16 cellular contexts compared by ENCODE assay signal in genomic region chr4:17310269-17310652, GRCh38.
DNase-seq lines count a peak whose midpoint lies in the region; ATAC-seq and TF ChIP-seq lines count a peak whose summit lies in the region.
"Had no signal": no experiment of that assay in that cellular context is flagged by ENCODE, and none has a peak within 500 bp of the region (broad histone marks: within the 10 kb centered on the region; RNA-seq: fewer than 3 reads in every experiment).

No MANE protein-coding gene starts in this region.

- peak overlapping the region in 1 of 2 experiments; percentile 28; a peak in 2 of 4 replicates for H3K27ac ChIP-seq in SK-N-SH (ENCODE audit: low read depth in 2 of 2, low read length in 1 of 2)
- H3K27ac ChIP-seq: 22Rv1, esophagus squamous epithelium, parathyroid adenoma, SJCRH30, testis, VCaP had no signal

- ATAC-seq in SK-N-SH treated with all-trans-retinoic acid at 6 μM for 48 hours, result no peak
- ATAC-seq in HG03159 (IDR thresholded peaks at IDR 0.05; ENCODE audit: unreplicated experiment), result peak; percentile 62
- no peak for ATAC-seq in activated naive CD8-positive, alpha-beta T cell treated with anti-CD3 and anti-CD28 coated beads, Interleukin-2, amount 50 U/mL, for 24 hours

- no peaks in the 10 kb centered on the region for H3K9me2 ChIP-seq in SK-N-SH

- in situ Hi-C loops in astrocyte of the cerebellum (cut with HindIII; ENCODE audit: low sequenced_read_pairs), result no loop called here

- H3K4me2 ChIP-seq in SK-N-SH, result peak overlapping the region; percentile 36; the same call in 1 of the 2 replicates

- no peaks in the 10 kb centered on the region for H3F3A ChIP-seq in SK-N-SH (replicated peaks; ENCODE audit: insufficient read depth)

- H3K4me3 Mint-ChIP-seq in activated naive CD8-positive, alpha-beta T cell treated with anti-CD3 and anti-CD28 coated beads, Interleukin-2, amount 50 U/mL, for 24 hours, result no peak overlapping the region
- H3K4me3 Mint-ChIP-seq: activated naive CD4-positive, alpha-beta T cell treated with anti-CD3 and anti-CD28 coated beads, Interleukin-2, amount 50 U/mL, for 24 hours had no signal

- H3K27me3 ChIP-seq in SK-N-SH (ENCODE audit: insufficient read depth), result no peaks in the 10 kb centered on the region
- H3K27me3 ChIP-seq: esophagus squamous epithelium, SJCRH30, testis had no signal

- no peak for TF ChIP-seq CTCF in SK-N-SH (IDR thresholded peaks at IDR 0.05)
- TF ChIP-seq CTCF in astrocyte of the cerebellum (IDR thresholded peaks at IDR 0.05; ENCODE audit: low read depth, low read length, missing control alignments), result no peak

- no peaks in the 10 kb centered on the region for H3K36me3 Mint-ChIP-seq in activated naive CD8-positive, alpha-beta T cell treated with anti-CD3 and anti-CD28 coated beads, Interleukin-2, amount 50 U/mL, for 24 hours (ENCODE audit: low read depth)
- H3K36me3 Mint-ChIP-seq: activated naive CD4-positive, alpha-beta T cell treated with anti-CD3 and anti-CD28 coated beads, Interleukin-2, amount 50 U/mL, for 24 hours had no signal

- H3K79me2 ChIP-seq in SK-N-SH (ENCODE audit: insufficient read depth), result no peaks in the 10 kb centered on the region
- H3K79me2 ChIP-seq: parathyroid adenoma had no signal

- H4K20me1 ChIP-seq in SK-N-SH (ENCODE audit: insufficient read depth), result no peaks in the 10 kb centered on the region

- peaks cover 1% of the 10 kb centered on the region for H3K4me1 Mint-ChIP-seq in activated naive CD8-positive, alpha-beta T cell treated with anti-CD3 and anti-CD28 coated beads, Interleukin-2, amount 50 U/mL, for 24 hours
- H3K4me1 Mint-ChIP-seq: activated naive CD4-positive, alpha-beta T cell treated with anti-CD3 and anti-CD28 coated beads, Interleukin-2, amount 50 U/mL, for 24 hours had no signal

- CTCF ChIA-PET in SK-N-SH (lab: Yijun Ruan, JAX), result interaction anchor here (1.8 kb wide), 1 partner anchor 10 kb away, joined by 4 read pairs; no protein-coding TSS in a partner anchor

- peaks cover 8% of the 10 kb centered on the region for H3K27me3 Mint-ChIP-seq in activated naive CD8-positive, alpha-beta T cell treated with anti-CD3 and anti-CD28 coated beads, Interleukin-2, amount 50 U/mL, for 24 hours

- POLR2A ChIA-PET in SK-N-SH (lab: Yijun Ruan, JAX), result no interaction called here

- no peaks in the 10 kb centered on the region for H3K36me3 ChIP-seq in SK-N-SH (replicated peaks in 1 of 2; ENCODE audit: control insufficient read depth in 1 of 2, insufficient read depth in 2 of 2, low read length in 1 of 2)
- H3K36me3 ChIP-seq: esophagus squamous epithelium, SJCRH30 had no signal

- H3K9me3 ChIP-seq in SK-N-SH, result no peaks in the 10 kb centered on the region
- H3K9me3 ChIP-seq: esophagus squamous epithelium, SJCRH30, testis had no signal

- peaks cover 4% of the 10 kb centered on the region for H3K9me3 Mint-ChIP-seq in activated naive CD8-positive, alpha-beta T cell treated with anti-CD3 and anti-CD28 coated beads, Interleukin-2, amount 50 U/mL, for 24 hours
- H3K9me3 Mint-ChIP-seq: activated naive CD4-positive, alpha-beta T cell treated with anti-CD3 and anti-CD28 coated beads, Interleukin-2, amount 50 U/mL, for 24 hours had no signal

- DNase-seq in SK-N-SH (no peak), astrocyte of the cerebellum (ENCODE audit: low read depth) (peak; percentile 26), superior temporal gyrus (ENCODE audit: extremely low spot score) (no peak), T1000 (lab: John Stamatoyannopoulos, UW) (no peak)
- DNase-seq in activated naive CD8-positive, alpha-beta T cell treated with anti-CD3 and anti-CD28 coated beads, Interleukin-2, amount 50 U/mL, for 24 hours, result no peak
- DNase-seq in effector CD8-positive, alpha-beta T cell (lab: John Stamatoyannopoulos, UW), result no peak
- DNase-seq: esophagus squamous epithelium, H7, SJCRH30, testis had no signal

- H3K4me3 ChIP-seq in SK-N-SH (ENCODE audit: low read depth in 2 of 2, low read length in 1 of 2) (no peak overlapping the region), astrocyte of the cerebellum (ENCODE audit: low read depth, low read length) (no peak overlapping the region)
- H3K4me3 ChIP-seq: esophagus squamous epithelium, SJCRH30, testis had no signal

- H3K9ac ChIP-seq in SK-N-SH, result no peak overlapping the region
- H3K9ac ChIP-seq: parathyroid adenoma had no signal

- no peak for TF ChIP-seq EP300 in SK-N-SH (IDR thresholded peaks at IDR 0.05; ENCODE audit: borderline replicate concordance in 1 of 2, low read depth in 1 of 2, low read length in 1 of 2)

- no peak for TF ChIP-seq RAD21 in SK-N-SH (IDR thresholded peaks at IDR 0.05; ENCODE audit: low read length)

- WGBS in SK-N-SH (ENCODE audit: low lambda C conversion rate), result 31% methylated on average over 1 of the region's 1 CpG

- H3K27ac Mint-ChIP-seq in activated naive CD8-positive, alpha-beta T cell treated with anti-CD3 and anti-CD28 coated beads, Interleukin-2, amount 50 U/mL, for 24 hours, result no peak overlapping the region
- H3K27ac Mint-ChIP-seq: activated naive CD4-positive, alpha-beta T cell treated with anti-CD3 and anti-CD28 coated beads, Interleukin-2, amount 50 U/mL, for 24 hours had no signal

- H3K4me1 ChIP-seq in SK-N-SH (ENCODE audit: control insufficient read depth in 1 of 2, insufficient read depth in 2 of 2, low read depth in 1 of 2, low read length in 1 of 2), result no peaks in the 10 kb centered on the region; a peak in 1 of 4 replicates
- H3K4me1 ChIP-seq: esophagus squamous epithelium, parathyroid adenoma, SJCRH30, testis had no signal

- no peak overlapping the region for H2AFZ ChIP-seq in SK-N-SH (ENCODE audit: low read depth)
- H2AFZ ChIP-seq: parathyroid adenoma had no signal

TF ChIP-seq in SK-N-SH, 30 proteins besides CTCF, POLR2A, EP300 and RAD21 (continues in another document):
- TF ChIP-seq RFX5 (IDR thresholded peaks at IDR 0.05; ENCODE audit: low read length) (no peak), TAF1 (IDR thresholded peaks at IDR 0.05; ENCODE audit: borderline replicate concordance, low read depth, low read length) (no peak), CHD2 (IDR thresholded peaks at IDR 0.05; ENCODE audit: low read length, partially characterized antibody) (no peak), TCF12 (IDR thresholded peaks at IDR 0.05) (no peak), PBX3 (IDR thresholded peaks at IDR 0.05) (no peak), EZH2phosphoT487 (IDR thresholded peaks at IDR 0.05; ENCODE audit: borderline replicate concordance, low read depth) (no peak), FOSL2 (IDR thresholded peaks at IDR 0.05; ENCODE audit: borderline replicate concordance, low read depth) (no peak), FOXM1 (IDR thresholded peaks at IDR 0.05; ENCODE audit: low read depth) (no peak), FOXJ3 (CRISPR knock-in tag; IDR thresholded peaks at IDR 0.05) (no peak), JUND (IDR thresholded peaks at IDR 0.05) (no peak)
- TF ChIP-seq, protein P1, sequence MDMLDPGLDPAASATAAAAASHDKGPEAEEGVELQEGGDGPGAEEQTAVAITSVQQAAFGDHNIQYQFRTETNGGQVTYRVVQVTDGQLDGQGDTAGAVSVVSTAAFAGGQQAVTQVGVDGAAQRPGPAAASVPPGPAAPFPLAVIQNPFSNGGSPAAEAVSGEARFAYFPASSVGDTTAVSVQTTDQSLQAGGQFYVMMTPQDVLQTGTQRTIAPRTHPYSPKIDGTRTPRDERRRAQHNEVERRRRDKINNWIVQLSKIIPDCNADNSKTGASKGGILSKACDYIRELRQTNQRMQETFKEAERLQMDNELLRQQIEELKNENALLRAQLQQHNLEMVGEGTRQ (IDR thresholded peaks at IDR 0.05; ENCODE audit: borderline replicate concordance, low read depth, low read length), result no peak

TF ChIP-seq in SK-N-SH treated with all-trans-retinoic acid at 6 μM for 48 hours, 23 proteins besides CTCF, POLR2A, EP300 and RAD21 (continues in another document):
- TF ChIP-seq GLIS3 (CRISPR knock-in tag; IDR thresholded peaks at IDR 0.05), result no peak
- TF ChIP-seq CSDC2 (CRISPR knock-in tag; IDR thresholded peaks at IDR 0.05), result no peak
- TF ChIP-seq, protein P2, sequence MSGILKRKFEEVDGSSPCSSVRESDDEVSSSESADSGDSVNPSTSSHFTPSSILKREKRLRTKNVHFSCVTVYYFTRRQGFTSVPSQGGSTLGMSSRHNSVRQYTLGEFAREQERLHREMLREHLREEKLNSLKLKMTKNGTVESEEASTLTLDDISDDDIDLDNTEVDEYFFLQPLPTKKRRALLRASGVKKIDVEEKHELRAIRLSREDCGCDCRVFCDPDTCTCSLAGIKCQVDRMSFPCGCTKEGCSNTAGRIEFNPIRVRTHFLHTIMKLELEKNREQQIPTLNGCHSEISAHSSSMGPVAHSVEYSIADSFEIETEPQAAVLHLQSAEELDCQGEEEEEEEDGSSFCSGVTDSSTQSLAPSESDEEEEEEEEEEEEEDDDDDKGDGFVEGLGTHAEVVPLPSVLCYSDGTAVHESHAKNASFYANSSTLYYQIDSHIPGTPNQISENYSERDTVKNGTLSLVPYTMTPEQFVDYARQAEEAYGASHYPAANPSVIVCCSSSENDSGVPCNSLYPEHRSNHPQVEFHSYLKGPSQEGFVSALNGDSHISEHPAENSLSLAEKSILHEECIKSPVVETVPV (CRISPR knock-in tag; IDR thresholded peaks at IDR 0.05), result no peak
- TF ChIP-seq SNAI2 (CRISPR knock-in tag; IDR thresholded peaks at IDR 0.05), result no peak
- no peak for TF ChIP-seq RARB (CRISPR knock-in tag; IDR thresholded peaks at IDR 0.05)
- TF ChIP-seq ZC3H10 (CRISPR knock-in tag; IDR thresholded peaks at IDR 0.05), result no peak
- TF ChIP-seq ZNF70 (CRISPR knock-in tag; IDR thresholded peaks at IDR 0.05), result no peak
- TF ChIP-seq BACH2 (CRISPR knock-in tag; IDR thresholded peaks at IDR 0.05; ENCODE audit: borderline replicate concordance), result no peak
- no peak for TF ChIP-seq ESRRG (CRISPR knock-in tag; IDR thresholded peaks at IDR 0.05)
- no peak for TF ChIP-seq ISL1 (CRISPR knock-in tag; IDR thresholded peaks at IDR 0.05)
- TF ChIP-seq TCF4 (CRISPR knock-in tag; IDR thresholded peaks at IDR 0.05; ENCODE audit: borderline replicate concordance), result no peak
- TF ChIP-seq, protein P3, sequence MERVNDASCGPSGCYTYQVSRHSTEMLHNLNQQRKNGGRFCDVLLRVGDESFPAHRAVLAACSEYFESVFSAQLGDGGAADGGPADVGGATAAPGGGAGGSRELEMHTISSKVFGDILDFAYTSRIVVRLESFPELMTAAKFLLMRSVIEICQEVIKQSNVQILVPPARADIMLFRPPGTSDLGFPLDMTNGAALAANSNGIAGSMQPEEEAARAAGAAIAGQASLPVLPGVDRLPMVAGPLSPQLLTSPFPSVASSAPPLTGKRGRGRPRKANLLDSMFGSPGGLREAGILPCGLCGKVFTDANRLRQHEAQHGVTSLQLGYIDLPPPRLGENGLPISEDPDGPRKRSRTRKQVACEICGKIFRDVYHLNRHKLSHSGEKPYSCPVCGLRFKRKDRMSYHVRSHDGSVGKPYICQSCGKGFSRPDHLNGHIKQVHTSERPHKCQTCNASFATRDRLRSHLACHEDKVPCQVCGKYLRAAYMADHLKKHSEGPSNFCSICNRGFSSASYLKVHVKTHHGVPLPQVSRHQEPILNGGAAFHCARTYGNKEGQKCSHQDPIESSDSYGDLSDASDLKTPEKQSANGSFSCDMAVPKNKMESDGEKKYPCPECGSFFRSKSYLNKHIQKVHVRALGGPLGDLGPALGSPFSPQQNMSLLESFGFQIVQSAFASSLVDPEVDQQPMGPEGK (CRISPR knock-in tag; IDR thresholded peaks at IDR 0.05; ENCODE audit: borderline replicate concordance), result no peak
- TF ChIP-seq ZNF565 (CRISPR knock-in tag; conservative IDR thresholded peaks at IDR 0.05; ENCODE audit: low read depth), result no peak
